ENCODE assay signal across 8 cellular contexts in genomic region chr2:240136013-240136670, GRCh38. TPM values are rescaled to one million over a fixed set of nuclear protein-coding genes. Genes with fewer than 3 reads are reported as not detected.
DNase-seq lines count a peak whose midpoint lies in the region; FAIRE-seq and TF ChIP-seq lines count a peak whose summit lies in the region.

COPS9 (minus strand) TSS chr2:240136305; CDS start chr2:240136284, 21 bp downstream.

- peak within 1 kb of the TSS in 2 of 3 experiments; percentile 85 to 92; a peak in 4 of 7 replicates for H3K27ac Mint-ChIP-seq in H9

- H3K9me3 Mint-ChIP-seq in H9 = no peaks in the 10 kb centered on the region

- no peak within 1 kb of the TSS for H3K56ac ChIP-seq in H9 (ENCODE audit: insufficient read length, low read depth, low read length)

- H2BK120ac ChIP-seq in H9 (ENCODE audit: low read depth, low read length, poor library complexity, severe bottlenecking) = no peak within 1 kb of the TSS

- no peaks in the 10 kb centered on the region; the same call in 1 of the 2 replicates for H3K27me3 ChIP-seq in H9 (ENCODE audit: insufficient read depth, low read length)
- no peaks in the 10 kb centered on the region for H3K27me3 ChIP-seq in MG63
- peaks cover 47% of the 10 kb centered on the region for H3K27me3 ChIP-seq in neutrophil
- no peaks in the 10 kb centered on the region for H3K27me3 ChIP-seq in subcutaneous abdominal adipose tissue (ENCODE audit: control insufficient read depth in 5 of 5, insufficient read depth in 4 of 5, low read length in 5 of 5)

- H3K79me1 ChIP-seq in H9 (ENCODE audit: insufficient read depth, low read depth, low read length, poor library complexity, severe bottlenecking) = no peaks in the 10 kb centered on the region

- no CpG with 5 or more reads among the region's 79 CpGs for WGBS in H9 (ENCODE audit: extremely low coverage, insufficient read length, low lambda C conversion rate)

- peaks cover 22 to 35% of the 10 kb centered on the region in 2 experiments for H3K4me1 Mint-ChIP-seq in H9

- no peak within 1 kb of the TSS for H3K23ac ChIP-seq in H9 (ENCODE audit: insufficient read length, low read depth, low read length)

- H4K91ac ChIP-seq in H9 (ENCODE audit: insufficient read length, low read depth, low read length) = no peak within 1 kb of the TSS

- H3T11ph ChIP-seq in H9 (ENCODE audit: low read length) = no peak within 1 kb of the TSS

- H2BK15ac ChIP-seq in H9 (ENCODE audit: low read depth, low read length) = no peak within 1 kb of the TSS

- H3K9me3 ChIP-seq in ES-I3 (ENCODE audit: control insufficient read depth, insufficient read depth, low read length) (no peaks in the 10 kb centered on the region), H9 (ENCODE audit: control insufficient read depth, low read depth, low read length) (no peaks in the 10 kb centered on the region), MG63 (no peaks in the 10 kb centered on the region), neutrophil (no peaks in the 10 kb centered on the region), subcutaneous abdominal adipose tissue (ENCODE audit: control insufficient read depth in 5 of 5, low read length in 5 of 5) (no peaks in the 10 kb centered on the region)

- no peak within 1 kb of the TSS for H2AK5ac ChIP-seq in H9 (ENCODE audit: insufficient read length, low read length)

- H3K4me1 ChIP-seq in ES-I3 (ENCODE audit: insufficient read depth, low read length) (peaks cover 9% of the 10 kb centered on the region; the same call in 1 of the 2 replicates), H9 (ENCODE audit: insufficient read depth, low read length) (no peaks in the 10 kb centered on the region; the same call in 1 of the 2 replicates), neutrophil (ENCODE audit: control insufficient read depth in 1 of 2, insufficient read depth in 1 of 2, low read depth in 1 of 2, low read length in 1 of 2) (peaks cover 17 to 18% of the 10 kb centered on the region in 2 experiments), subcutaneous abdominal adipose tissue (ENCODE audit: control insufficient read depth in 5 of 5, insufficient read depth in 5 of 5, low read length in 5 of 5) (peaks cover 7 to 34% (median 25%) of the 10 kb centered on the region in 5 donors)

- H3K27ac ChIP-seq in H9 (ENCODE audit: insufficient read length, low read depth, low read length) (no peak within 1 kb of the TSS), neutrophil (peak within 1 kb of the TSS; percentile 5), subcutaneous abdominal adipose tissue (ENCODE audit: low read depth, low read length) (peak within 1 kb of the TSS; percentile 23)

- peak; percentile 85 for DNase-seq in H9
- DNase-seq in MG63 = peak; percentile 91
- peak; percentile 83 for DNase-seq in SK-N-DZ (ENCODE audit: low spot score)
- peak; percentile 91 for DNase-seq in activated naive CD4-positive, alpha-beta T cell treated with Interleukin-2 at 50 U/mL for 16 hours
- DNase-seq in frontal cortex (ENCODE audit: low spot score in 2 of 2) = peak; percentile 95 to 98

- H3K4ac ChIP-seq in H9 (ENCODE audit: low read depth, low read length) = no peak within 1 kb of the TSS

- no peaks in the 10 kb centered on the region for H4K20me1 ChIP-seq in H9 (ENCODE audit: control insufficient read depth, insufficient read depth, insufficient read length)

- H3K4me3 ChIP-seq in MG63 (peak within 1 kb of the TSS; percentile 94), neutrophil (ENCODE audit: low read depth in 1 of 2, low read length in 1 of 2) (peak within 1 kb of the TSS; percentile 68 to 69), subcutaneous abdominal adipose tissue (ENCODE audit: low read depth in 1 of 5, low read length in 5 of 5) (peak within 1 kb of the TSS; percentile 86 to 96 (median 88))

- H2BK5ac ChIP-seq in H9 (ENCODE audit: insufficient read length, low read length) = no peak within 1 kb of the TSS

- H3K4me3 Mint-ChIP-seq in H9 = peak within 1 kb of the TSS; percentile 95 to 98

- H3K23me2 ChIP-seq in H9 (ENCODE audit: insufficient read length, low read depth, low read length, poor library complexity, severe bottlenecking) = peaks cover 7% of the 10 kb centered on the region

- FAIRE-seq in frontal cortex (lab: Jason Lieb, UNC) = no peak

- H3K79me2 ChIP-seq in H9 (ENCODE audit: insufficient read depth, low read length) = peaks cover 13% of the 10 kb centered on the region; the same call in 1 of the 2 replicates

- H2BK12ac ChIP-seq in H9 (ENCODE audit: insufficient read length, low read depth, low read length) = no peak within 1 kb of the TSS

- H2AFZ ChIP-seq in H9 (ENCODE audit: low read length) = no peak within 1 kb of the TSS

- H3K9ac ChIP-seq in ES-I3 (ENCODE audit: low read depth, low read length) = peak within 1 kb of the TSS; percentile 73
- H3K9ac ChIP-seq in H9 (ENCODE audit: extremely low read depth, insufficient read length, low read length) = peak within 1 kb of the TSS; percentile 60
- H3K9ac ChIP-seq in subcutaneous abdominal adipose tissue (ENCODE audit: low read length in 5 of 5) = peak within 1 kb of the TSS; percentile 87 to 99 (median 97)

- H3K4me2 ChIP-seq in H9 (ENCODE audit: insufficient read depth, insufficient read length, low read length) = peak within 1 kb of the TSS; percentile 92

- H3K18ac ChIP-seq in H9 (ENCODE audit: insufficient read length, low read depth, low read length) = no peak within 1 kb of the TSS

- H2BK20ac ChIP-seq in H9 (ENCODE audit: low read depth, low read length, poor library complexity, severe bottlenecking) = no peak within 1 kb of the TSS

- H3K36me3 Mint-ChIP-seq in H9 (ENCODE audit: insufficient read depth in 1 of 3, low read depth in 3 of 3) = peaks cover 13 to 29% (median 28%) of the 10 kb centered on the region in 3 experiments

- peak within 1 kb of the TSS; percentile 74 for H3K14ac ChIP-seq in H9 (ENCODE audit: insufficient read depth, low read length)

- no peak within 1 kb of the TSS for H4K8ac ChIP-seq in H9 (replicated peaks; ENCODE audit: insufficient read length, low read depth, low read length)

- H4K5ac ChIP-seq in H9 (ENCODE audit: insufficient read length, low read depth, low read length) = no peak within 1 kb of the TSS

- H3K27me3 Mint-ChIP-seq in H9 (ENCODE audit: low read depth) = peaks cover 18% of the 10 kb centered on the region

- TF ChIP-seq CTCF in H9 (conservative IDR thresholded peaks at IDR 0.05) = no peak
- TF ChIP-seq CTCF in neutrophil (IDR thresholded peaks at IDR 0.05) = no peak

- peaks cover 12% of the 10 kb centered on the region; the same call in 1 of the 2 replicates for H3K36me3 ChIP-seq in ES-I3 (ENCODE audit: insufficient read depth, low read length)
- peaks cover 22% of the 10 kb centered on the region for H3K36me3 ChIP-seq in MG63
- peaks cover 27% of the 10 kb centered on the region for H3K36me3 ChIP-seq in neutrophil
- peaks cover 0 to 28% (median 25%) of the 10 kb centered on the region in 5 donors for H3K36me3 ChIP-seq in subcutaneous abdominal adipose tissue (ENCODE audit: control insufficient read depth in 5 of 5, insufficient read depth in 5 of 5, low read length in 5 of 5)

RNA-seq across cellular contexts. Expression of gene COPS9, which starts in this region (rescaled TPM):
- total RNA-seq in H9 (2021) (142 and 149 TPM in 2 replicates), frontal cortex (95.0 TPM)
- total RNA-seq in MG63 (2014; rRNA removed; shearing (Covaris generic); ENCODE audit: low replicate concordance) = 141 and 491 TPM in 2 replicates
- 227 and 446 TPM in 2 replicates for polyA plus RNA-seq in SK-N-DZ (2014; cell fraction: cytosol; rRNA removed)
- polyA plus RNA-seq in SK-N-DZ (2014; cell fraction: nucleus; rRNA removed) = 86.2 and 125 TPM in 2 replicates
